Comparison of ENCODE assay signal across 18 cellular contexts in the genomic region with DNA sequence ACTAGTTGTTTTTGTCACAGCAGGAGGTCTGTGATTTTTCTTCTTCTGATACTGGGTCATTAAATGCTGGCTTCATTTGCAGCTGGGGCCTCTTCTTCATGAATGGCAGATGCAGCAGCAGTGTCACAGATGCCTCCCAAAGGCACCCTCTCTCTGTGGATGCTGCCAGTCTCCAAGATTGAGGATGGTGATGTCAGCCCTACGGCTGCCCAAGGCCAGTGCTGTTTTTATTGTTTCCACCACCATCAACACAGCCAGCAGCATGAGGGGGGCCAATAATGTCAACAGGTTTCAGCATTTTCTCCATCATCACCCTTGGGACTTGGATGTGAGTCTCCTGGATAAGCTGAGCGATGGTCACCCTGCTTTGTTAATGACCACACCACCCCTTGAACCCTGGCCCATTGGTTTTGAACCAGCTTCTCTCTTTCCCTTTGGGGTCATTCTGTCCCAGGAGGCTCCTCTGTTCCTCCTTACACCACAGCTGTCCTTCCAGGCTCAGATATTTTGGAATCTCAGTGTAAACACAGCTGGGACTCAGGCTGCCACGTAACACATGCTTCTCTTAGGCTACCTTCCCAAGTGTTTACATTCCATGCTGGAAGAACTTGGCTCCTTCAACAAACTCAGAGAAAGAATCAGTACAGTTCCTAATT.
DNase-seq lines count a peak whose midpoint lies in the region; ATAC-seq, FAIRE-seq and TF ChIP-seq lines count a peak whose summit lies in the region.
"Had no signal": no experiment of that assay in that cellular context is flagged by ENCODE, and none has a peak within 500 bp of the region (broad histone marks: within the 10 kb centered on the region; RNA-seq: fewer than 3 reads in every experiment).

No MANE protein-coding gene starts in this region.

- no peak overlapping the region for H2BK12ac ChIP-seq in H9 (ENCODE audit: insufficient read length, low read depth, low read length)

- H4K8ac ChIP-seq in H9 (replicated peaks; ENCODE audit: insufficient read length, low read depth, low read length): no peak overlapping the region

- no peak overlapping the region for H2BK15ac ChIP-seq in H9 (ENCODE audit: low read depth, low read length)

- H3K18ac ChIP-seq in H9 (ENCODE audit: insufficient read length, low read depth, low read length): no peak overlapping the region

- no peak overlapping the region for H3K4me2 ChIP-seq in H9 (ENCODE audit: insufficient read depth, insufficient read length, low read length)

- TF ChIP-seq CTCF in gastroesophageal sphincter (IDR thresholded peaks at IDR 0.05) (no peak), H9 (conservative IDR thresholded peaks at IDR 0.05) (no peak)

- no peaks in the 10 kb centered on the region for H3K23me2 ChIP-seq in H9 (ENCODE audit: insufficient read length, low read depth, low read length, poor library complexity, severe bottlenecking)

- no peaks in the 10 kb centered on the region for H3K36me3 ChIP-seq in gastroesophageal sphincter
- H3K36me3 ChIP-seq: breast epithelium had no signal

- peaks cover 0 to 3% of the 10 kb centered on the region in 2 experiments; a peak in 1 of 4 replicates for H3K4me1 Mint-ChIP-seq in H9

- no peak overlapping the region for H3T11ph ChIP-seq in H9 (ENCODE audit: low read length)

- no peaks in the 10 kb centered on the region for H3K79me1 ChIP-seq in H9 (ENCODE audit: insufficient read depth, low read depth, low read length, poor library complexity, severe bottlenecking)

- no peak overlapping the region for H3K4me3 ChIP-seq in gastroesophageal sphincter
- H3K4me3 ChIP-seq: breast epithelium, GM23248, lung, psoas muscle had no signal

- H3K27me3 ChIP-seq in gastroesophageal sphincter (no peaks in the 10 kb centered on the region), H9 (ENCODE audit: insufficient read depth, low read length) (no peaks in the 10 kb centered on the region)
- H3K27me3 ChIP-seq: breast epithelium had no signal

- H2AFZ ChIP-seq in H9 (ENCODE audit: low read length): no peak overlapping the region
- H2AFZ ChIP-seq: GM23248 had no signal

- no peak overlapping the region for H3K9ac ChIP-seq in H9 (ENCODE audit: extremely low read depth, insufficient read length, low read length)
- H3K9ac ChIP-seq: GM23248 had no signal

- no peak overlapping the region for H2BK20ac ChIP-seq in H9 (ENCODE audit: low read depth, low read length, poor library complexity, severe bottlenecking)

- no peak overlapping the region for H3K4me3 Mint-ChIP-seq in H9
- H3K4me3 Mint-ChIP-seq: activated naive CD4-positive, alpha-beta T cell treated with anti-CD3 and anti-CD28 coated beads, Interleukin-2, amount 10 ng/mL, durations not matched to agents 7 days and 5 days had no signal

- 0% methylated on average over 1 of the region's 3 CpGs for WGBS in gastroesophageal sphincter (ENCODE audit: low coverage in 1 of 2), 2 donors
- no CpG with 5 or more reads among the region's 3 CpGs for WGBS in H9 (ENCODE audit: extremely low coverage, insufficient read length, low lambda C conversion rate)

- no peaks in the 10 kb centered on the region for H4K20me1 ChIP-seq in H9 (ENCODE audit: control insufficient read depth, insufficient read depth, insufficient read length)

- H3K9me3 Mint-ChIP-seq in H9: peaks cover 6 to 8% of the 10 kb centered on the region in 2 experiments
- H3K9me3 Mint-ChIP-seq: activated naive CD4-positive, alpha-beta T cell treated with anti-CD3 and anti-CD28 coated beads, Interleukin-2, amount 10 ng/mL, durations not matched to agents 7 days and 5 days; natural killer cell had no signal

- FAIRE-seq in RCC 7860 (lab: Jason Lieb, UNC): no peak

- no peak overlapping the region; a peak in 1 of 7 replicates for H3K27ac Mint-ChIP-seq in H9
- H3K27ac Mint-ChIP-seq: activated naive CD4-positive, alpha-beta T cell treated with anti-CD3 and anti-CD28 coated beads, Interleukin-2, amount 10 ng/mL, durations not matched to agents 7 days and 5 days; natural killer cell had no signal

- H3K79me2 ChIP-seq in H9 (ENCODE audit: insufficient read depth, low read length): no peaks in the 10 kb centered on the region

- no peak for TF ChIP-seq EP300 in gastroesophageal sphincter (IDR thresholded peaks at IDR 0.05)

- H2AK5ac ChIP-seq in H9 (ENCODE audit: insufficient read length, low read length): no peak overlapping the region

- peak; percentile 69 for ATAC-seq in gastroesophageal sphincter
- ATAC-seq: natural killer cell had no signal

- no peak overlapping the region for H3K23ac ChIP-seq in H9 (ENCODE audit: insufficient read length, low read depth, low read length)

- H3K14ac ChIP-seq in H9 (ENCODE audit: insufficient read depth, low read length): no peak overlapping the region

- H2BK5ac ChIP-seq in H9 (ENCODE audit: insufficient read length, low read length): no peak overlapping the region

- no peak overlapping the region for H2BK120ac ChIP-seq in H9 (ENCODE audit: low read depth, low read length, poor library complexity, severe bottlenecking)

- peaks cover 2% of the 10 kb centered on the region; the same call in 1 of the 2 replicates for H3K27me3 Mint-ChIP-seq in H9 (ENCODE audit: low read depth)

- H3K56ac ChIP-seq in H9 (ENCODE audit: insufficient read length, low read depth, low read length): no peak overlapping the region

- H3K27ac ChIP-seq in angular gyrus (ENCODE audit: low read depth, low read length): peak overlapping the region; percentile 96
- peak overlapping the region in 3 of 4 donors; percentile 43 to 79 (median 75) for H3K27ac ChIP-seq in gastroesophageal sphincter
- H3K27ac ChIP-seq in H9 (ENCODE audit: insufficient read length, low read depth, low read length): no peak overlapping the region
- H3K27ac ChIP-seq: breast epithelium, GM23248, psoas muscle had no signal

- no peak overlapping the region for H3K4ac ChIP-seq in H9 (ENCODE audit: low read depth, low read length)

- DNase-seq in Ammon's horn (ENCODE audit: low spot score) (peak; percentile 61), non-pigmented ciliary epithelial cell (ENCODE audit: low read depth) (peak; percentile 34), H9 (no peak), iPS-NIHi7 (ENCODE audit: extremely low spot score) (no peak), RCC 7860 (ENCODE audit: low spot score) (no peak)
- DNase-seq in stimulated activated naive CD4-positive, alpha-beta T cell (lab: John Stamatoyannopoulos, UW): no peak
- DNase-seq: activated CD8-positive, alpha-beta memory T cell treated with anti-CD3 and anti-CD28 coated beads, Interleukin-2, amount 50 U/mL, for 4 hours; activated naive CD4-positive, alpha-beta T cell treated with anti-CD3 and anti-CD28 coated beads, Interleukin-2, amount 10 ng/mL, durations not matched to agents 7 days and 5 days; effector CD4-positive, alpha-beta T cell; GM23248; natural killer cell; NCI-H1694; NCI-H510A had no signal

- H3K4me1 ChIP-seq in gastroesophageal sphincter: peaks cover 0 to 32% (median 4%) of the 10 kb centered on the region in 3 donors
- no peaks in the 10 kb centered on the region for H3K4me1 ChIP-seq in H9 (ENCODE audit: insufficient read depth, low read length)
- H3K4me1 ChIP-seq: breast epithelium, psoas muscle had no signal

- H3K36me3 Mint-ChIP-seq in H9 (ENCODE audit: insufficient read depth in 1 of 3, low read depth in 3 of 3): peaks cover 2 to 10% (median 3%) of the 10 kb centered on the region in 3 experiments; a peak in 5 of 7 replicates
- H3K36me3 Mint-ChIP-seq: activated naive CD4-positive, alpha-beta T cell treated with anti-CD3 and anti-CD28 coated beads, Interleukin-2, amount 10 ng/mL, durations not matched to agents 7 days and 5 days; natural killer cell had no signal

- no peak overlapping the region for H4K91ac ChIP-seq in H9 (ENCODE audit: insufficient read length, low read depth, low read length)

- no peak overlapping the region for H4K5ac ChIP-seq in H9 (ENCODE audit: insufficient read length, low read depth, low read length)

- no peak for TF ChIP-seq POLR2A in gastroesophageal sphincter (IDR thresholded peaks at IDR 0.05)

- H3K9me3 ChIP-seq in gastroesophageal sphincter (no peaks in the 10 kb centered on the region), H9 (ENCODE audit: control insufficient read depth, low read depth, low read length) (no peaks in the 10 kb centered on the region)
- H3K9me3 ChIP-seq: breast epithelium, psoas muscle had no signal

Comparison
In these comparisons a context has a peak if more than half of its experiments do, and no peak if none do; other contexts are left out.
1. DNase-seq: peak in Ammon's horn (single experiment) and non-pigmented ciliary epithelial cell (single experiment); none in H9 (single experiment), iPS-NIHi7 (single experiment), RCC 7860 (single experiment) and stimulated activated naive CD4-positive, alpha-beta T cell (0 of 6).